ENCODE assay signal across 14 cellular contexts in the genomic region with DNA sequence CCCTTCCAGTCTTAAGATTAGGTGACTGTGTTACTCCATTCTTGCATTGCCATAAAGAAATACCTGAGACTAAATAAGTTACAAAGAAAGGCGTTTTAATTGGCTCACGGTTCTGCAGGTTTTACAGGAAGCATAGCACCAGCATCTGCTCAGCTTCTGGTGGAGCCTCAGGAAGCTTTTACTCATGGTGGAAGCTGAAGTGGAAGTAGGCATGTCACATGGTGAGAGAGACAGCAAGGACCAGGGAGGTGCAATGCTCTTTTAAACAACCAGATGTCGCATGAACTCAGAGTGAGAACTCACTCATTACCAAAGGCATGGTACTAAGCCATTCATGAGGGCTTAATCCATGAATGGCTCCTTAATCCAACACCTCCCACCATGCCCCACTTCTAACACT. TPM values are rescaled to one million over a fixed set of nuclear protein-coding genes. Genes with fewer than 3 reads are reported as not detected.
"Had no signal": no experiment of that assay in that cellular context is flagged by ENCODE, and none has a peak within 500 bp of the region (broad histone marks: within the 10 kb centered on the region; RNA-seq: fewer than 3 reads in every experiment).

No MANE protein-coding gene starts in this region.

- H3K27ac ChIP-seq: cardiac muscle cell, epithelial cell of prostate, hepatocyte, right atrium auricular region, skin epidermis, tibial artery had no signal

- H3K4me2 ChIP-seq: hepatocyte had no signal

- H2AFZ ChIP-seq: hepatocyte had no signal

- H3K9me3 ChIP-seq: right atrium auricular region had no signal

- H3K79me2 ChIP-seq: hepatocyte had no signal

- H3K27me3 ChIP-seq: cardiac muscle cell, right atrium auricular region had no signal

- DNase-seq: activated CD4-positive, alpha-beta T cell treated with anti-CD3 and anti-CD28 coated beads, Interleukin-2, amount 50 U/mL, for 4 hours; amniotic stem cell; foreskin fibroblast; occipital lobe; stimulated activated naive CD8-positive, alpha-beta T cell treated with anti-CD3 and anti-CD28 coated beads, Interleukin-15, Interleukin-2, amounts not matched to agents 100 U/mL and 50 U/mL, for 24 hours; substantia nigra; tibial artery had no signal

- ATAC-seq: stimulated activated naive CD8-positive, alpha-beta T cell treated with anti-CD3 and anti-CD28 coated beads, Interleukin-15, Interleukin-2, amounts not matched to agents 100 U/mL and 50 U/mL, for 24 hours had no signal

- H3K36me3 ChIP-seq: cardiac muscle cell, right atrium auricular region, tibial artery had no signal

- H3K4me3 ChIP-seq: cardiac muscle cell, hepatocyte, right atrium auricular region, skin epidermis, tibial artery had no signal

- H3K4me1 ChIP-seq: tibial artery had no signal

RNA-seq across cellular contexts. Expression of a gene that starts 34.0 kb away (rescaled TPM):
- total RNA-seq: cardiac muscle cell, progenitor cell of endocrine pancreas had no signal
- polyA plus RNA-seq: cardiac muscle cell, hepatocyte, neural cell had no signal
